Comparison of ENCODE assay signal across 1 cellular context in genomic region chr22:27572267-27572666, GRCh38.
TF ChIP-seq lines count a peak whose summit lies in the region.

No MANE protein-coding gene starts in this region.

TF ChIP-seq in SK-N-SH, 30 proteins besides CTCF, POLR2A, EP300 and RAD21 (continued from another document):
- TF ChIP-seq IRF3 (IDR thresholded peaks at IDR 0.05; ENCODE audit: low read depth, low read length) (no peak), POLR2AphosphoS5 (IDR thresholded peaks at IDR 0.05; ENCODE audit: low read depth, low read length) (no peak), SIN3A (IDR thresholded peaks at IDR 0.05; ENCODE audit: borderline replicate concordance, low read depth, low read length) (no peak), EZH2phosphoT487 (IDR thresholded peaks at IDR 0.05; ENCODE audit: borderline replicate concordance, low read depth) (no peak), TEAD4 (IDR thresholded peaks at IDR 0.05; ENCODE audit: borderline replicate concordance, insufficient read depth) (no peak), FOSL2 (IDR thresholded peaks at IDR 0.05; ENCODE audit: borderline replicate concordance, low read depth) (no peak), RCOR1 (IDR thresholded peaks at IDR 0.05; ENCODE audit: low read length) (no peak), MAX (IDR thresholded peaks at IDR 0.05; ENCODE audit: low read depth) (no peak), ELF1 (IDR thresholded peaks at IDR 0.05) (no peak), YY1 (IDR thresholded peaks at IDR 0.05; ENCODE audit: low read depth) (no peak)
